In the genomic region with DNA sequence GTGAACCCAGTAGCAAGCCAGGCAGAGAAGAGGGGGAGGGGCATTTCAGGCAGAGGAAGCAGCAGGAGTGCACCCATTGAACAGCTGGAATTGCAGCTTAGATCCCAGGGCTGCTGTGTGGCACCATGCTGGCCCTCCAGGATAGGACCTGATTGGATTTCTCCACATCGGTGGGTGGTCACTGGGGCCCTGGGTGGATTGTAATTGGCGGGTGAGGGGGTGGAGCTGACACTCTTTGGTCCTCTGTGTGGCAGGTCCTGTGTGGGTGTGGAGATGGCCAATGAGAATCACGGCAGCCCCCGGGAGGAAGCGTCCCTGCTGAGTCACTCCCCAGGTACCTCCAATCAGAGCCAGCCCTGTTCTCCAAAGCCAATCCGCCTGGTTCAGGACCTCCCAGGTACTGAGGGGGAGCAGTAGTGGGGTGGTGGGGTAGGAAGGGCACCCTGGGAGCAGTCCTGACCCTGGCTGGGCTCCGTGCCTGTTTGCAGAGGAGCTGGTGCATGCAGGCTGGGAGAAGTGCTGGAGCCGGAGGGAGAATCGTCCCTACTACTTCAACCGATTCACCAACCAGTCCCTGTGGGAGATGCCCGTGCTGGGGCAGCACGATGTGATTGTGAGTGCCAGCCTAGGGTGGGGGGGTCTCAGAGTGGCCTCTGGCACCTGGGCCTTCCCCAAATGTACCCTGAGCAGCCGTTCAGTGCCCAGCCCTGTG, we compare ENCODE assay signal across 2 cellular contexts.
TF ChIP-seq lines count a peak whose summit lies in the region.

No MANE protein-coding gene starts in this region.

TF ChIP-seq in A549, 52 proteins besides CTCF, POLR2A, EP300 and RAD21:
- TF ChIP-seq, protein P1, sequence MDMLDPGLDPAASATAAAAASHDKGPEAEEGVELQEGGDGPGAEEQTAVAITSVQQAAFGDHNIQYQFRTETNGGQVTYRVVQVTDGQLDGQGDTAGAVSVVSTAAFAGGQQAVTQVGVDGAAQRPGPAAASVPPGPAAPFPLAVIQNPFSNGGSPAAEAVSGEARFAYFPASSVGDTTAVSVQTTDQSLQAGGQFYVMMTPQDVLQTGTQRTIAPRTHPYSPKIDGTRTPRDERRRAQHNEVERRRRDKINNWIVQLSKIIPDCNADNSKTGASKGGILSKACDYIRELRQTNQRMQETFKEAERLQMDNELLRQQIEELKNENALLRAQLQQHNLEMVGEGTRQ (IDR thresholded peaks at IDR 0.05), result no peak
- TF ChIP-seq CHD4 (IDR thresholded peaks at IDR 0.05; ENCODE audit: borderline replicate concordance) (no peak), SMC3 (IDR thresholded peaks at IDR 0.05) (no peak), FOSB (CRISPR knock-in tag; IDR thresholded peaks at IDR 0.05) (no peak), EHMT2 (IDR thresholded peaks at IDR 0.05; ENCODE audit: low read depth) (no peak), ZFP36 (IDR thresholded peaks at IDR 0.05; ENCODE audit: borderline replicate concordance, partially characterized antibody) (peak; percentile 33), POLR2AphosphoS2 (conservative IDR thresholded peaks at IDR 0.05; ENCODE audit: low read length) (0 out of 2 replicates have a peak, but pooled peaks have one; percentile 57), BHLHE40 (IDR thresholded peaks at IDR 0.05; ENCODE audit: low read depth, low read length) (no peak)
- TF ChIP-seq, protein P2, sequence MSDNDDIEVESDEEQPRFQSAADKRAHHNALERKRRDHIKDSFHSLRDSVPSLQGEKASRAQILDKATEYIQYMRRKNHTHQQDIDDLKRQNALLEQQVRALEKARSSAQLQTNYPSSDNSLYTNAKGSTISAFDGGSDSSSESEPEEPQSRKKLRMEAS (IDR thresholded peaks at IDR 0.05), result no peak

TF ChIP-seq in SK-N-SH, 30 proteins besides CTCF, POLR2A, EP300 and RAD21:
- TF ChIP-seq MXI1 (IDR thresholded peaks at IDR 0.05; ENCODE audit: low read depth, low read length) (no peak), TCF12 (IDR thresholded peaks at IDR 0.05) (no peak), NFIC (IDR thresholded peaks at IDR 0.05; ENCODE audit: borderline replicate concordance) (no peak), FOSL2 (IDR thresholded peaks at IDR 0.05; ENCODE audit: borderline replicate concordance, low read depth) (no peak), CHD2 (IDR thresholded peaks at IDR 0.05; ENCODE audit: low read length, partially characterized antibody) (no peak), YY1 (IDR thresholded peaks at IDR 0.05; ENCODE audit: low read depth) (no peak), EZH2phosphoT487 (IDR thresholded peaks at IDR 0.05; ENCODE audit: borderline replicate concordance, low read depth) (no peak), MEF2A (IDR thresholded peaks at IDR 0.05; ENCODE audit: borderline replicate concordance, low read depth) (no peak), RFX5 (IDR thresholded peaks at IDR 0.05; ENCODE audit: low read length) (no peak), GABPA (IDR thresholded peaks at IDR 0.05; ENCODE audit: low read depth) (no peak)
- TF ChIP-seq, protein P3, sequence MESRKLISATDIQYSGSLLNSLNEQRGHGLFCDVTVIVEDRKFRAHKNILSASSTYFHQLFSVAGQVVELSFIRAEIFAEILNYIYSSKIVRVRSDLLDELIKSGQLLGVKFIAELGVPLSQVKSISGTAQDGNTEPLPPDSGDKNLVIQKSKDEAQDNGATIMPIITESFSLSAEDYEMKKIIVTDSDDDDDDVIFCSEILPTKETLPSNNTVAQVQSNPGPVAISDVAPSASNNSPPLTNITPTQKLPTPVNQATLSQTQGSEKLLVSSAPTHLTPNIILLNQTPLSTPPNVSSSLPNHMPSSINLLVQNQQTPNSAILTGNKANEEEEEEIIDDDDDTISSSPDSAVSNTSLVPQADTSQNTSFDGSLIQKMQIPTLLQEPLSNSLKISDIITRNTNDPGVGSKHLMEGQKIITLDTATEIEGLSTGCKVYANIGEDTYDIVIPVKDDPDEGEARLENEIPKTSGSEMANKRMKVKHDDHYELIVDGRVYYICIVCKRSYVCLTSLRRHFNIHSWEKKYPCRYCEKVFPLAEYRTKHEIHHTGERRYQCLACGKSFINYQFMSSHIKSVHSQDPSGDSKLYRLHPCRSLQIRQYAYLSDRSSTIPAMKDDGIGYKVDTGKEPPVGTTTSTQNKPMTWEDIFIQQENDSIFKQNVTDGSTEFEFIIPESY (IDR thresholded peaks at IDR 0.05; ENCODE audit: borderline replicate concordance, low read depth), result no peak
- TF ChIP-seq, protein P4, sequence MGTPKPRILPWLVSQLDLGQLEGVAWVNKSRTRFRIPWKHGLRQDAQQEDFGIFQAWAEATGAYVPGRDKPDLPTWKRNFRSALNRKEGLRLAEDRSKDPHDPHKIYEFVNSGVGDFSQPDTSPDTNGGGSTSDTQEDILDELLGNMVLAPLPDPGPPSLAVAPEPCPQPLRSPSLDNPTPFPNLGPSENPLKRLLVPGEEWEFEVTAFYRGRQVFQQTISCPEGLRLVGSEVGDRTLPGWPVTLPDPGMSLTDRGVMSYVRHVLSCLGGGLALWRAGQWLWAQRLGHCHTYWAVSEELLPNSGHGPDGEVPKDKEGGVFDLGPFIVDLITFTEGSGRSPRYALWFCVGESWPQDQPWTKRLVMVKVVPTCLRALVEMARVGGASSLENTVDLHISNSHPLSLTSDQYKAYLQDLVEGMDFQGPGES (IDR thresholded peaks at IDR 0.05; ENCODE audit: low read depth, low read length), result no peak
TF ChIP-seq in SK-N-SH: peak in this region for 0.
